In genomic region chrX:131675596-131676194, GRCh38 we compare ENCODE assay signal across 8 cellular contexts.
DNase-seq lines count a peak whose midpoint lies in the region; ATAC-seq and TF ChIP-seq lines count a peak whose summit lies in the region.

No MANE protein-coding gene starts in this region.

- no peak for TF ChIP-seq POLR2A in transverse colon (IDR thresholded peaks at IDR 0.05)

- in situ Hi-C loops in transverse colon (cut with MboI; ENCODE audit: low pct_ligation_motif_present in 1 of 4, low pct_unique_long_range_greater_than_20kb in 1 of 4, low sequenced_read_pairs in 3 of 4): loop anchor here in 1 of 4 donors (5.0 kb wide), 1 partner anchor 167 kb away; no protein-coding TSS in a partner anchor

- H3K9me3 ChIP-seq in transverse colon: no peaks in the 10 kb centered on the region

- DNase-seq in DMS 273 (lab: John Stamatoyannopoulos, UW; ENCODE audit: unreplicated experiment): peak; percentile 60
- no peak for DNase-seq in DMS 273 treated with DMSO at 0.1 percent for 48 hours (lab: John Stamatoyannopoulos, UW)
- peak; percentile 52 for DNase-seq in SK-N-DZ (ENCODE audit: low spot score)
- DNase-seq in left kidney (ENCODE audit: low read depth, low spot score): peak; percentile 1
- no peak for DNase-seq in transverse colon
- no peak for DNase-seq in substantia nigra (lab: John Stamatoyannopoulos, UW)

- peak in 1 of 5 experiments; percentile 24 for TF ChIP-seq CTCF in transverse colon (IDR thresholded peaks at IDR 0.05)

- no peaks in the 10 kb centered on the region for H3K36me3 ChIP-seq in transverse colon

- intact Hi-C loops in transverse colon (cut with DNase I; ENCODE audit: low total_unique reads): no loop called here

- no peaks in the 10 kb centered on the region for H3K27me3 ChIP-seq in transverse colon

- no peak overlapping the region for H3K4me3 ChIP-seq in transverse colon

- TF ChIP-seq EP300 in transverse colon (IDR thresholded peaks at IDR 0.05; ENCODE audit: low read depth): no peak

- 0% methylated on average over 1 of the region's 1 CpG; no CpG with 5 or more reads in 1 of the 2 donors for WGBS in transverse colon (ENCODE audit: low coverage in 1 of 2), 2 donors

- H3K27ac ChIP-seq in transverse colon (no peak overlapping the region), substantia nigra (ENCODE audit: low read depth, low read length, poor library complexity, severe bottlenecking) (no peak overlapping the region)

- H3K4me1 ChIP-seq in transverse colon: no peaks in the 10 kb centered on the region

- ATAC-seq in HG02870 (IDR thresholded peaks at IDR 0.05; ENCODE audit: unreplicated experiment): peak; percentile 48
- ATAC-seq in HG03457 (IDR thresholded peaks at IDR 0.05; ENCODE audit: unreplicated experiment): no peak

Comparison
In these comparisons a context has a peak if more than half of its experiments do, and no peak if none do; other contexts are left out.
1. DNase-seq: peak in DMS 273 (single experiment), SK-N-DZ (single experiment) and left kidney (single experiment); none in DMS 273 treated with DMSO at 0.1 percent for 48 hours (single experiment), transverse colon (single experiment) and substantia nigra (0 of 49).